16 cellular contexts compared by ENCODE assay signal in the genomic region with DNA sequence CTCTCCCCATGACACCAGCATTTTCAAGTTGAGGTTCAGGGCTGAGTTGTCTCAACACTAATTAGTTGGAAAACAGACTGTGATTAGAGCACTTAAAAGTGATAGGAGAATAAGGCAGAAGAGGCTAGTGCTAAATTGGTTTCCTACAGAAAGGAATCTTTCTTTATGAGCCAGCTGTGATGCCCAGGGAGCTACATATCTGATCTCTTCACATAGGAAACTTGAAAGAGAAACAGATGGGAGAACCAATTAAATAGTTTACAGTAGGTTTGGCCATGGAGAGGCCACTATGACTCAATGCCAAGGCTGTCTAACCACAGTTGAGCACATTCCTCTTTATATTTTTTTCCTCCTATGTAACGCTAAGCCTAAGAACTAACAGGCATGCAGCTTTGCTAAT.
DNase-seq lines count a peak whose midpoint lies in the region; ATAC-seq lines count a peak whose summit lies in the region.
"Had no signal": no experiment of that assay in that cellular context is flagged by ENCODE, and none has a peak within 500 bp of the region (broad histone marks: within the 10 kb centered on the region; RNA-seq: fewer than 3 reads in every experiment).

No MANE protein-coding gene starts in this region.

- peaks cover 13% of the 10 kb centered on the region for H3K9me3 Mint-ChIP-seq in activated naive CD4-positive, alpha-beta T cell treated with anti-CD3 and anti-CD28 coated beads for 36 hours

- H3K36me3 Mint-ChIP-seq in activated naive CD4-positive, alpha-beta T cell treated with anti-CD3 and anti-CD28 coated beads for 36 hours (ENCODE audit: low read depth) = no peaks in the 10 kb centered on the region

- intact Hi-C loops in activated naive CD4-positive, alpha-beta T cell treated with anti-CD3 and anti-CD28 coated beads for 36 hours (cut with micrococcal nuclease) = no loop called here

- H3K36me3 ChIP-seq in SJCRH30 = no peaks in the 10 kb centered on the region
- H3K36me3 ChIP-seq: breast epithelium had no signal

- DNase-seq in A172 (ENCODE audit: low spot score) (peak; percentile 86), HS-5 (ENCODE audit: low read depth) (peak; percentile 36), SJCRH30 (peak; percentile 74 to 85), fibroblast of peridontal ligament (ENCODE audit: extremely low read depth) (peak; percentile 90), caudate nucleus (lab: John Stamatoyannopoulos, UW) (no peak), putamen (ENCODE audit: low spot score) (no peak)
- no peak for DNase-seq in activated naive CD4-positive, alpha-beta T cell treated with anti-CD3 and anti-CD28 coated beads for 36 hours
- DNase-seq: ACHN; activated CD4-positive, CD25-positive, alpha-beta regulatory T cell; Calu3; effector CD4-positive, alpha-beta T cell; NCI-H2107; stimulated activated CD8-positive, alpha-beta memory T cell treated with anti-CD3 and anti-CD28 coated beads, Interleukin-4, amount 100 ng/mL, for 48 hours had no signal

- no peak for ATAC-seq in HG03571 (IDR thresholded peaks at IDR 0.05; ENCODE audit: unreplicated experiment)

- H3K27me3 ChIP-seq in SJCRH30 = no peaks in the 10 kb centered on the region
- H3K27me3 ChIP-seq: breast epithelium had no signal

- H3K27ac ChIP-seq in SJCRH30 = peak overlapping the region; percentile 65
- no peak overlapping the region for H3K27ac ChIP-seq in caudate nucleus (ENCODE audit: low read depth, low read length)
- H3K27ac ChIP-seq: breast epithelium had no signal

- H3K27me3 Mint-ChIP-seq in activated naive CD4-positive, alpha-beta T cell treated with anti-CD3 and anti-CD28 coated beads for 36 hours (ENCODE audit: low read depth) = no peaks in the 10 kb centered on the region

- no peaks in the 10 kb centered on the region for H3K4me1 Mint-ChIP-seq in activated naive CD4-positive, alpha-beta T cell treated with anti-CD3 and anti-CD28 coated beads for 36 hours (ENCODE audit: low read depth)

- peaks cover 26% of the 10 kb centered on the region for H3K4me1 ChIP-seq in SJCRH30
- H3K4me1 ChIP-seq: breast epithelium had no signal

- peaks cover 2% of the 10 kb centered on the region; the same call in 1 of the 2 replicates for H3K9me3 ChIP-seq in SJCRH30 (replicated peaks)

- H3K27ac Mint-ChIP-seq in activated naive CD4-positive, alpha-beta T cell treated with anti-CD3 and anti-CD28 coated beads for 36 hours = no peak overlapping the region

- H3K4me3 ChIP-seq in SJCRH30 = no peak overlapping the region
- H3K4me3 ChIP-seq: breast epithelium, lung had no signal

- CTCF ChIA-PET in activated naive CD4-positive, alpha-beta T cell treated with anti-CD3 and anti-CD28 coated beads for 36 hours (lab: Charles Lee) = no interaction called here

- H3K4me3 Mint-ChIP-seq in activated naive CD4-positive, alpha-beta T cell treated with anti-CD3 and anti-CD28 coated beads for 36 hours = no peak overlapping the region

Comparison
In these comparisons a context has a peak if more than half of its experiments do, and no peak if none do; other contexts are left out.
1. DNase-seq: peak in A172 (single experiment), HS-5 (single experiment), SJCRH30 (2 of 2) and fibroblast of peridontal ligament (single experiment); none in caudate nucleus (0 of 61), putamen (single experiment) and activated naive CD4-positive, alpha-beta T cell treated with anti-CD3 and anti-CD28 coated beads for 36 hours (single experiment).